19 cellular contexts compared by ENCODE assay signal in the genomic region with DNA sequence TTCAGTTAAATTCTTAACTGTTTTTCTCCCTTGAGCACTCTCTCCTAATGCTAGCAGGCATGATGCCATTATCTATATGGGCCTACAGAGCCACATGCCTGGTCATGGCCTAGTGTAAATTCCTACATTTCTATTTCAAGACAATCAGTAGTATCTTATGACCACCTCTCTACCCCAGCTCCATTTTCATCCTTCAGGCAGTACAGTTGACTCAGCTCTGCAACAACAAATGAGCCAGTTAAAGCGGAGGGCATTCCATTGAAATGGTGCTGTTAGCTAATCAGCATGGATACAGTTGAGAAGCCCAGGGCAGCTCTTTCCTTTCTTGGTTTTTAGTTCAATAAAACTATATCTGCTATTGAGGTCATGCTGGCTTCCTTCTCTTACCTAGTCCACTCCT.
"Had no signal": no experiment of that assay in that cellular context is flagged by ENCODE, and none has a peak within 500 bp of the region (broad histone marks: within the 10 kb centered on the region; RNA-seq: fewer than 3 reads in every experiment).

No MANE protein-coding gene starts in this region.

- H3K4me1 ChIP-seq: breast epithelium, colonic mucosa, upper lobe of left lung had no signal

- H3K9me3 ChIP-seq: breast epithelium, colonic mucosa, sigmoid colon, upper lobe of left lung had no signal

- H3K36me3 ChIP-seq: breast epithelium had no signal

- H3K27ac ChIP-seq: breast epithelium, colonic mucosa, epithelial cell of prostate, upper lobe of left lung had no signal

- H3K27me3 ChIP-seq: breast epithelium, colonic mucosa, sigmoid colon, upper lobe of left lung had no signal

- DNase-seq: activated CD4-positive, alpha-beta T cell treated with anti-CD3 and anti-CD28 coated beads, Interleukin-2, amount 50 U/mL, for 48 hours; activated effector memory CD4-positive, alpha-beta T cell treated with anti-CD3 and anti-CD28 coated beads, Interleukin-2, amount 50 U/mL, for 16 hours; activated T-cell treated with anti-CD3 and anti-CD28 coated beads, Interleukin-2, amount 50 U/mL, for 4 hours; colonic mucosa; effector CD4-positive, alpha-beta T cell; left ventricle myocardium superior; mesenchymal stem cell; occipital lobe; sigmoid colon; stimulated activated CD4-positive, alpha-beta T cell treated with anti-CD3 and anti-CD28 coated beads, Interleukin-12 subunit alpha, Interleukin-12 subunit beta, amount 100 ng/mL, for 4 hours; stimulated activated CD4-positive, alpha-beta T cell treated with anti-CD3 and anti-CD28 coated beads, Interleukin-2, amount 100 ng/mL, for 48 hours; stimulated activated CD8-positive, alpha-beta memory T cell treated with anti-CD3 and anti-CD28 coated beads, Interleukin-4, amount 100 ng/mL, for 48 hours; stimulated activated naive CD8-positive, alpha-beta T cell treated with anti-CD3 and anti-CD28 coated beads, Interleukin-15, Interleukin-2, amounts not matched to agents 100 U/mL and 50 U/mL, for 24 hours; T-helper 2 cell; upper lobe of left lung had no signal

- H3K4me3 ChIP-seq: breast epithelium, colonic mucosa, sigmoid colon, upper lobe of left lung had no signal

- ATAC-seq: activated CD4-positive, CD25-positive, alpha-beta regulatory T cell treated with anti-CD3 and anti-CD28 coated beads, Interleukin-2, amount 50 U/mL, for 24 hours; activated naive CD4-positive, alpha-beta T cell treated with anti-CD3 and anti-CD28 coated beads, Interleukin-2, amount 50 U/mL, for 72 hours; activated T-cell treated with anti-CD3 and anti-CD28 coated beads, Interleukin-2, amount 50 U/mL, for 4 hours; left ventricle myocardium superior; stimulated activated naive CD8-positive, alpha-beta T cell treated with anti-CD3 and anti-CD28 coated beads, Interleukin-15, Interleukin-2, amounts not matched to agents 100 U/mL and 50 U/mL, for 24 hours had no signal
